1 cellular context compared by ENCODE assay signal in genomic region chr13:21603531-21604448, GRCh38.
A peak's percentile ranks its signal among the peaks of the same experiment; 100 is the strongest.
TF ChIP-seq lines count a peak whose summit lies in the region.

Gene MICU2, minus strand, starts transcription at chr13:21604170. Its CDS starts 22 bp downstream, at chr13:21604148.

TF ChIP-seq in GM12878, 131 proteins besides CTCF, POLR2A, EP300 and RAD21 (continued from another document):
- TF ChIP-seq E2F4 (IDR thresholded peaks at IDR 0.05; ENCODE audit: low read depth, low read length) (0 out of 2 replicates have a peak, but pooled peaks have one; percentile 31), FOS (IDR thresholded peaks at IDR 0.05; ENCODE audit: borderline replicate concordance, extremely low read depth, insufficient read length) (no peak), FOXM1 (IDR thresholded peaks at IDR 0.05; ENCODE audit: low read depth, low read length) (no peak), ETV6 (conservative IDR thresholded peaks at IDR 0.05 in 1 of 2, IDR thresholded peaks at IDR 0.05 in 1 of 2; ENCODE audit: borderline replicate concordance in 1 of 2, low read depth in 1 of 2) (no peak), ATF2 (IDR thresholded peaks at IDR 0.05; ENCODE audit: low read length) (no peak), RUNX3 (IDR thresholded peaks at IDR 0.05; ENCODE audit: low read length) (peak; percentile 77), RBBP5 (conservative IDR thresholded peaks at IDR 0.05) (no peak)
